In genomic region chr9:113798062-113799030, GRCh38 we compare ENCODE assay signal across 17 cellular contexts.
DNase-seq lines count a peak whose midpoint lies in the region; ATAC-seq and TF ChIP-seq lines count a peak whose summit lies in the region.
"Had no signal": no experiment of that assay in that cellular context is flagged by ENCODE, and none has a peak within 500 bp of the region (broad histone marks: within the 10 kb centered on the region; RNA-seq: fewer than 3 reads in every experiment).

No MANE protein-coding gene starts in this region.

- H3K9me3 ChIP-seq in HEK293 (ENCODE audit: control insufficient read depth, insufficient read depth, low read depth, low read length) (no peaks in the 10 kb centered on the region), mesenchymal stem cell (ENCODE audit: control insufficient read depth, low read length) (no peaks in the 10 kb centered on the region), esophagus squamous epithelium (no peaks in the 10 kb centered on the region)
- H3K9me3 ChIP-seq: SK-N-SH had no signal

- CTCF ChIA-PET in HEK293 (lab: Yijun Ruan, JAX): interaction anchor here (0.6 to 2.6 kb wide), 6 partner anchors 9 to 310 kb away, joined by 3 to 12 read pairs (median 4); no protein-coding TSS in a partner anchor

- H2BK12ac ChIP-seq in mesenchymal stem cell (ENCODE audit: low read length in 2 of 2): no peak overlapping the region

- H3K23ac ChIP-seq in mesenchymal stem cell (ENCODE audit: low read length in 2 of 2): no peak overlapping the region

- no peak overlapping the region for H3K9ac ChIP-seq in mesenchymal stem cell (ENCODE audit: low read length)
- H3K9ac ChIP-seq: SK-N-SH had no signal

- DNase-seq in EL (peak; percentile 6), SW480 (ENCODE audit: low spot score) (peak; percentile 14), mesenchymal stem cell (peak; percentile 46), esophagus squamous epithelium (lab: John Stamatoyannopoulos, UW) (no peak), NOMO-1 treated with dmso at 0.1 percent for 144 hours (lab: John Stamatoyannopoulos, UW; ENCODE audit: unreplicated experiment) (no peak)
- DNase-seq: COR-L47, GDM1, KBM-7, NCI-H1092 treated with DMSO at 0.1 percent for 48 hours, NCI-H2081 treated with DMSO at 0.1 percent for 48 hours, NCI-H524, Right ventricle myocardium superior, SK-N-SH had no signal

- no peak overlapping the region for H3K14ac ChIP-seq in mesenchymal stem cell (ENCODE audit: low read length in 2 of 2)

- H3K27me3 ChIP-seq in mesenchymal stem cell (ENCODE audit: control insufficient read depth in 1 of 2, insufficient read depth in 1 of 2, low read length in 2 of 2) (peaks cover 21 to 56% of the 10 kb centered on the region in 2 experiments), esophagus squamous epithelium (peaks cover 0 to 11% (median 0%) of the 10 kb centered on the region in 4 donors)

- ATAC-seq in HG03469 (IDR thresholded peaks at IDR 0.05; ENCODE audit: unreplicated experiment): no peak
- ATAC-seq: GM12878, Panc1 had no signal

- H2BK5ac ChIP-seq in mesenchymal stem cell (ENCODE audit: low read depth, low read length, poor library complexity, severe bottlenecking): no peak overlapping the region

- H3K4me3 ChIP-seq in HEK293 (ENCODE audit: low read depth, low read length): no peak overlapping the region
- H3K4me3 ChIP-seq in mesenchymal stem cell (ENCODE audit: insufficient read depth in 1 of 2, low read depth in 1 of 2, low read length in 2 of 2): no peak overlapping the region
- no peak overlapping the region for H3K4me3 ChIP-seq in esophagus squamous epithelium
- H3K4me3 ChIP-seq: GM12878 had no signal

- TF ChIP-seq CTCF in HEK293 (tag by site-specific recombination; IDR thresholded peaks at IDR 0.05) (no peak), esophagus squamous epithelium (IDR thresholded peaks at IDR 0.05) (no peak)

- no peak for TF ChIP-seq POLR2A in esophagus squamous epithelium (IDR thresholded peaks at IDR 0.05)

- no peaks in the 10 kb centered on the region for H3K4me1 ChIP-seq in HEK293 (ENCODE audit: control insufficient read depth, insufficient read depth, low read length)
- H3K4me1 ChIP-seq in mesenchymal stem cell (ENCODE audit: control insufficient read depth, insufficient read depth, low read depth, low read length): no peaks in the 10 kb centered on the region
- no peaks in the 10 kb centered on the region for H3K4me1 ChIP-seq in esophagus squamous epithelium

- H3K4me2 ChIP-seq in mesenchymal stem cell (ENCODE audit: low read length, poor library complexity, severe bottlenecking): no peak overlapping the region
- H3K4me2 ChIP-seq: SK-N-SH had no signal

- POLR2A ChIA-PET in HEK293 (lab: Yijun Ruan, JAX): no interaction called here

- no peak overlapping the region for H2BK120ac ChIP-seq in mesenchymal stem cell (ENCODE audit: low read depth, low read length)

- H3K27ac ChIP-seq in HEK293 (ENCODE audit: extremely low read depth, low read depth, low read length): no peak overlapping the region
- H3K27ac ChIP-seq in mesenchymal stem cell (ENCODE audit: low read length, poor library complexity, severe bottlenecking): no peak overlapping the region
- no peak overlapping the region for H3K27ac ChIP-seq in esophagus squamous epithelium

- 82% methylated on average over 12 of the region's 13 CpGs for WGBS in mesenchymal stem cell
- 78 to 82% methylated on average over 12 to 13 of the region's 13 CpGs for whole genome bisulfite sequencing in esophagus squamous epithelium, 2 donors

- H2AK5ac ChIP-seq in mesenchymal stem cell (ENCODE audit: low read length, severe bottlenecking): no peak overlapping the region

- no peak overlapping the region for H3K4ac ChIP-seq in mesenchymal stem cell (ENCODE audit: low read depth in 1 of 2, low read length in 2 of 2)

- no peak overlapping the region for H2AFZ ChIP-seq in mesenchymal stem cell (ENCODE audit: low read depth, low read length)

- no peak overlapping the region for H4K91ac ChIP-seq in mesenchymal stem cell (ENCODE audit: low read length)

- intact Hi-C loops in esophagus squamous epithelium (cut with DNase I): no loop called here

- H3K79me1 ChIP-seq in mesenchymal stem cell (replicated peaks; ENCODE audit: low read length, poor library complexity, severe bottlenecking): no peaks in the 10 kb centered on the region

- H3K36me3 ChIP-seq in HEK293 (ENCODE audit: control insufficient read depth in 2 of 2, insufficient read depth in 1 of 2, low read length in 2 of 2) (no peaks in the 10 kb centered on the region), mesenchymal stem cell (ENCODE audit: control insufficient read depth in 1 of 2, insufficient read depth in 2 of 2, low read depth in 1 of 2, low read length in 2 of 2) (no peaks in the 10 kb centered on the region), esophagus squamous epithelium (no peaks in the 10 kb centered on the region)

- H4K8ac ChIP-seq in mesenchymal stem cell (ENCODE audit: low read length): no peak overlapping the region

- H2BK15ac ChIP-seq in mesenchymal stem cell (ENCODE audit: low read depth, poor library complexity, severe bottlenecking): no peak overlapping the region

- H3K18ac ChIP-seq in mesenchymal stem cell (ENCODE audit: low read depth in 1 of 2, low read length in 2 of 2): no peak overlapping the region

TF ChIP-seq in HEK293, 187 proteins besides CTCF, POLR2A, EP300 and RAD21:
- TF ChIP-seq ZBTB17 (tag by site-specific recombination; IDR thresholded peaks at IDR 0.05): no peak
- no peak for TF ChIP-seq ZNF747 (tag by site-specific recombination; IDR thresholded peaks at IDR 0.05)
- TF ChIP-seq TCF7L2 (IDR thresholded peaks at IDR 0.05; ENCODE audit: borderline replicate concordance, low read depth, low read length): no peak
- TF ChIP-seq SETDB1 (IDR thresholded peaks at IDR 0.05; ENCODE audit: insufficient read length, low read length): no peak
- no peak for TF ChIP-seq KLF9 (tag by site-specific recombination; IDR thresholded peaks at IDR 0.05; ENCODE audit: low read depth)
- TF ChIP-seq ZNF791 (tag by site-specific recombination; IDR thresholded peaks at IDR 0.05): no peak
- no peak for TF ChIP-seq ZFP3 (tag by site-specific recombination; IDR thresholded peaks at IDR 0.05; ENCODE audit: low read depth)
- no peak for TF ChIP-seq ZNF132 (tag by site-specific recombination; IDR thresholded peaks at IDR 0.05; ENCODE audit: borderline replicate concordance)
- TF ChIP-seq FEZF1 (tag by site-specific recombination; IDR thresholded peaks at IDR 0.05): peak; percentile 22; the same call in 1 of the 2 replicates

Comparison
In these comparisons a context has a peak if more than half of its experiments do, and no peak if none do; other contexts are left out.
1. DNase-seq: peak in EL (single experiment), SW480 (single experiment) and mesenchymal stem cell (single experiment); none in esophagus squamous epithelium (single experiment) and NOMO-1 treated with dmso at 0.1 percent for 144 hours (single experiment).